ENCODE assay signal across 11 cellular contexts in the genomic region with DNA sequence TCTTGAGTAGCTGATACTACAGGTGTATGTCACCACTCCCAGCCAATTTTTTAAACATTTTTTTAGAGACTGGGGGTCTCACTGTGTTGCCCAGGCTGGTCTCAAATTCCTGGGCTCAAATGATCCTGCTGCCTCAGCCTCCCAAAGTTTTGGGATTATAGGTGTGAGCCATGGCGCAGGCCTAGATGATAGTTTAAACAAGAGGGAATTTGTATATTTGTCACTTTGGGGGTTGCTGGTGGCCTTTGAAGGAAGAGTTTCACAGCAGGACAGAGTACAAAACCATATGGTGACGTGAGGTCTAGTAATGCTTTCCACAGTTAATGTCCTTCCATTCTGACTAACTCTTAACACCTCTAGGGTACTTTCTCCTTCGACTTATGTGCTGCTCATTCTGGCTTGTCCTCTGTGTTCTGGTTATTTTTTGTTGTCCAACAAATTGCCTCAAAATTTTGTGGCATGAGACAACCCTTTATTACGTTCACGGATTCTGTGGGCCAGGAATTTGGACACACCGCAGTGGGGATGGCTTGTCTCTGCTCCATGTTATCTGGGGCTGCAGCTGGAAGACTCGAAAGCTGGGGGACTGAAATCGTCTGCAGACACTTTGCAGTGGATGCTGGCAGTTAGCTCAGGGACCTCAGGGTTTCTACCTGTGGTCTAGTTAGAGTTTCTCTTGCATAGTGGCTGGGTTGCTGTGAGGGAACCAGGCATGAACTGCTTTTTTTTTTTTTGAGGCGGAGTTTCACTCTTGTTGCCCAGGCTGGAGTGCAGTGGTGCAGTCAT. TPM values are rescaled to one million over a fixed set of nuclear protein-coding genes. Genes with fewer than 3 reads are reported as not detected.
DNase-seq lines count a peak whose midpoint lies in the region; ATAC-seq, FAIRE-seq and TF ChIP-seq lines count a peak whose summit lies in the region.
"Had no signal": no experiment of that assay in that cellular context is flagged by ENCODE, and none has a peak within 500 bp of the region (broad histone marks: within the 10 kb centered on the region; RNA-seq: fewer than 3 reads in every experiment).

No MANE protein-coding gene starts in this region.

- ATAC-seq in HG03378 (IDR thresholded peaks at IDR 0.05; ENCODE audit: unreplicated experiment) (peak; percentile 48), GM12878 (peak; percentile 80)

- intact Hi-C loops in GM12878 (cut with micrococcal nuclease; ENCODE audit: unreplicated experiment), result no loop called here

- H3K79me2 ChIP-seq in GM12878 (ENCODE audit: control insufficient read depth, insufficient read depth, low read length), result no peaks in the 10 kb centered on the region

- TF ChIP-seq CTCF in GM20000 (IDR thresholded peaks at IDR 0.05; ENCODE audit: extremely low read depth, missing control alignments) (no peak), GM12878 (IDR thresholded peaks at IDR 0.05 in 2 of 3, conservative IDR thresholded peaks at IDR 0.05 in 1 of 3; ENCODE audit: control insufficient read depth in 2 of 3, extremely low read depth in 1 of 3, insufficient read depth in 1 of 3, low read depth in 3 of 3, low read length in 3 of 3) (no peak)

- no peak for TF ChIP-seq RAD21 in GM12878 (IDR thresholded peaks at IDR 0.05; ENCODE audit: insufficient read depth, low read depth, low read length)

- no peaks in the 10 kb centered on the region for H4K20me1 ChIP-seq in GM12878 (ENCODE audit: control insufficient read depth, insufficient read depth)

- H3K36me3 ChIP-seq in GM12878 (ENCODE audit: control insufficient read depth in 2 of 2, insufficient read depth in 2 of 2, low read length in 1 of 2), result no peaks in the 10 kb centered on the region
- H3K36me3 ChIP-seq: Peyer's patch had no signal

- no peak overlapping the region for H2AFZ ChIP-seq in GM12878 (ENCODE audit: control insufficient read depth, low read depth, low read length)

- RAD21 ChIA-PET in GM12878 (lab: Charles Lee; ENCODE audit: unreplicated experiment), result interaction anchor here (0.5 to 7.4 kb wide), 18 partner anchors 9 to 146 kb away, joined by 3 to 98 read pairs (median 6); partner anchors contain the start of gene VARS2

- DNase-seq in GM18507 (ENCODE audit: extremely low spot score, insufficient read length, low read depth), result no peak
- peak; percentile 70 for DNase-seq in GM20000 (ENCODE audit: low spot score)
- DNase-seq in GM12878 (ENCODE audit: low read depth, low spot score), result peak; percentile 75
- no peak for DNase-seq in RKO (ENCODE audit: low spot score)
- DNase-seq in stimulated activated naive CD4-positive, alpha-beta T cell (lab: John Stamatoyannopoulos, UW), result no peak
- DNase-seq in NCI-H2029 treated with DMSO at 0.1 percent for 48 hours (lab: John Stamatoyannopoulos, UW), result no peak
- no peak for DNase-seq in SIG-M5 treated with dmso at 0.1 percent for 504 hours (lab: John Stamatoyannopoulos, UW; ENCODE audit: unreplicated experiment)
- DNase-seq: dermis blood vessel endothelial cell, hypothalamus, Peyer's patch had no signal

- no peak for TF ChIP-seq POLR2A in GM12878 (IDR thresholded peaks at IDR 0.05; ENCODE audit: low read depth, low read length)

- in situ Hi-C loops in GM12878 (cut with MboI), result no loop called here

- H3K9me3 ChIP-seq in GM12878 (replicated peaks; ENCODE audit: control insufficient read depth, insufficient read depth, low read length), result no peaks in the 10 kb centered on the region; the same call in 2 of the 3 replicates
- H3K9me3 ChIP-seq: Peyer's patch had no signal

- FAIRE-seq in GM18507 (lab: Jason Lieb, UNC), result peak; percentile 81
- peak; percentile 18 for FAIRE-seq in GM12878 (lab: Jason Lieb, UNC)

- no TSS peak for BruUV-seq in GM12878 (replicated peaks; lab: Mats Ljungman, UMichigan)

- CTCF ChIA-PET in GM12878 (lab: Yijun Ruan, JAX), result interaction anchor here (0.6 to 5.0 kb wide), 20 partner anchors 10 to 319 kb away, joined by 3 to 39 read pairs (median 4); partner anchors contain the start of gene IER3

- peak overlapping the region; percentile 46; the same call in 1 of the 2 replicates for H3K4me2 ChIP-seq in GM12878 (ENCODE audit: control insufficient read depth, insufficient read depth)

- peaks cover 33% of the 10 kb centered on the region for H3K4me1 ChIP-seq in GM12878 (ENCODE audit: control insufficient read depth, insufficient read depth, low read length)

- H3K27ac ChIP-seq in GM12878 (ENCODE audit: control insufficient read depth, insufficient read depth), result peak overlapping the region; percentile 51
- H3K27ac ChIP-seq: Peyer's patch had no signal

- peak overlapping the region; percentile 24; the same call in 1 of the 2 replicates for H3K9ac ChIP-seq in GM12878 (ENCODE audit: control insufficient read depth, insufficient read depth, low read length)

- POLR2A ChIA-PET in GM12878 (lab: Charles Lee), result interaction anchor here (1.0 to 6.2 kb wide), 14 partner anchors 9 to 55 kb away, joined by 3 to 89 read pairs (median 8); partner anchors contain the start of genes FLOT1 and IER3

- TF ChIP-seq EP300 in GM12878 (IDR thresholded peaks at IDR 0.05; ENCODE audit: borderline replicate concordance in 1 of 2, control insufficient read depth in 1 of 2, low read depth in 2 of 2, low read length in 2 of 2), result peak in 1 of 2 experiments; percentile 86; a peak in 3 of 4 replicates

- no peaks in the 10 kb centered on the region for H3K27me3 ChIP-seq in GM12878 (replicated peaks in 1 of 2; ENCODE audit: control insufficient read depth in 2 of 2, insufficient read depth in 2 of 2, low read length in 1 of 2)
- H3K27me3 ChIP-seq: Peyer's patch had no signal

- 11% methylated on average over 9 of the region's 9 CpGs for WGBS in GM12878 (ENCODE audit: insufficient coverage, insufficient replicate concordance, low lambda C conversion rate, missing lambda C conversion rate)

- SMC1A ChIA-PET in GM12878 (lab: Charles Lee; ENCODE audit: uncharacterized antibody, unreplicated experiment), result interaction anchor here (0.9 to 9.7 kb wide), 19 partner anchors 9 to 152 kb away, joined by 3 to 217 read pairs (median 7); partner anchors contain the start of genes FLOT1 and IER3

- no peak overlapping the region for H3K4me3 ChIP-seq in GM12878
- H3K4me3 ChIP-seq: Peyer's patch had no signal

RNA-seq across cellular contexts. Expression of gene IER3, which starts 23.0 kb away (rescaled TPM):
- total RNA-seq in GM12878 (2013; cell fraction: nucleolus; rRNA removed), result 22.9 and 23.9 TPM in 2 replicates
- total RNA-seq in GM12878 (2014; rRNA removed) (67.2 and 71.6 TPM in 2 replicates), GM12878 (2014; rRNA removed; fragmentation: Illumina TruSeq; extraction: Trizol) (42.0 and 43.2 TPM in 2 replicates), GM12878 (2021) (65.8 and 80.7 TPM in 2 replicates)
- 10.6 TPM for polyA plus RNA-seq in GM12878 (2011; ENCODE audit: low read depth)
- polyA plus RNA-seq in GM12878 (2011; rRNA removed) (100 and 104 TPM in 2 replicates), GM12878 (2014; fragmentation: Illumina TruSeq; extraction: Trizol) (8.3 and 22.5 TPM in 2 replicates), GM12878 (2014; fragmentation: Nextera tagmentation; extraction: Ambion mirVana) (1 to 10 TPM; 1.9 to 7.3 TPM), GM12878 (2014; rRNA removed) (63.8 and 71.6 TPM in 2 replicates), GM12878 (2016; fragmentation: Nextera tagmentation; extraction: Ambion mirVana) (10 to 100 TPM; 16.1 to 19.5 TPM)
- polyA plus RNA-seq in GM12878 (2011; cell fraction: cytosol; rRNA removed), result 96.0 and 101 TPM in 2 replicates
- polyA plus RNA-seq in GM12878 (2011; cell fraction: nucleus; rRNA removed), result 183 and 184 TPM in 2 replicates
- 21.4 and 31.8 TPM in 2 replicates for polyA plus RNA-seq in GM12878 (2012)
- 63.6 and 100 TPM in 2 replicates for polyA minus RNA-seq in GM12878 (2011; rRNA and poly(A)+ RNA removed)
- 102 and 106 TPM in 2 replicates for polyA minus RNA-seq in GM12878 (2011; cell fraction: cytosol; rRNA and poly(A)+ RNA removed)
- polyA minus RNA-seq in GM12878 (2011; cell fraction: nucleus; rRNA and poly(A)+ RNA removed), result 70.4 and 103 TPM in 2 replicates

RNA-seq across cellular contexts. Expression of gene FLOT1, which starts 24.9 kb away (rescaled TPM):
- 83.3 and 102 TPM in 2 replicates for total RNA-seq in GM12878 (2013; cell fraction: nucleolus; rRNA removed)
- 98.4 and 102 TPM in 2 replicates for total RNA-seq in GM12878 (2014; rRNA removed)
- 71.2 and 73.6 TPM in 2 replicates for total RNA-seq in GM12878 (2014; rRNA removed; fragmentation: Illumina TruSeq; extraction: Trizol)
- total RNA-seq in GM12878 (2021), result 111 and 115 TPM in 2 replicates
- 57.9 TPM for polyA plus RNA-seq in GM12878 (2011; ENCODE audit: low read depth)
- 113 and 153 TPM in 2 replicates for polyA plus RNA-seq in GM12878 (2011; rRNA removed)
- 161 and 169 TPM in 2 replicates for polyA plus RNA-seq in GM12878 (2011; cell fraction: cytosol; rRNA removed)
- 189 and 204 TPM in 2 replicates for polyA plus RNA-seq in GM12878 (2011; cell fraction: nucleus; rRNA removed)
- 103 and 110 TPM in 2 replicates for polyA plus RNA-seq in GM12878 (2012)
- polyA plus RNA-seq in GM12878 (2014; fragmentation: Illumina TruSeq; extraction: Trizol), result 102 and 112 TPM in 2 replicates
- 10 to 100 TPM; 12.3 to 16.8 TPM for polyA plus RNA-seq in GM12878 (2014; fragmentation: Nextera tagmentation; extraction: Ambion mirVana)
- 140 and 153 TPM in 2 replicates for polyA plus RNA-seq in GM12878 (2014; rRNA removed)
- polyA plus RNA-seq in GM12878 (2016; fragmentation: Nextera tagmentation; extraction: Ambion mirVana), result 100 to 1,000 TPM; 114 to 119 TPM
- polyA minus RNA-seq in GM12878 (2011; rRNA and poly(A)+ RNA removed), result 106 and 129 TPM in 2 replicates
- polyA minus RNA-seq in GM12878 (2011; cell fraction: cytosol; rRNA and poly(A)+ RNA removed), result 45.0 and 45.6 TPM in 2 replicates
- polyA minus RNA-seq in GM12878 (2011; cell fraction: nucleus; rRNA and poly(A)+ RNA removed), result 64.8 and 96.5 TPM in 2 replicates

RNA-seq across cellular contexts. Expression of gene TUBB, which starts 47.2 kb away (rescaled TPM):
- total RNA-seq in GM12878 (2013; cell fraction: nucleolus; rRNA removed), result 180 and 186 TPM in 2 replicates
- total RNA-seq in GM12878 (2014; rRNA removed) (1,600 and 1,662 TPM in 2 replicates), GM12878 (2014; rRNA removed; fragmentation: Illumina TruSeq; extraction: Trizol) (1,225 and 1,242 TPM in 2 replicates), GM12878 (2021) (1,685 and 1,700 TPM in 2 replicates)
- polyA plus RNA-seq in GM12878 (2011; ENCODE audit: low read depth), result 770 TPM
- polyA plus RNA-seq in GM12878 (2011; rRNA removed) (1,703 and 2,596 TPM in 2 replicates), GM12878 (2014; fragmentation: Illumina TruSeq; extraction: Trizol) (2,402 and 3,052 TPM in 2 replicates), GM12878 (2014; fragmentation: Nextera tagmentation; extraction: Ambion mirVana) (1,000 to 10,000 TPM; 1,039 to 1,376 TPM), GM12878 (2014; rRNA removed) (2,367 and 2,490 TPM in 2 replicates), GM12878 (2016; fragmentation: Nextera tagmentation; extraction: Ambion mirVana) (1,000 to 10,000 TPM; 1,510 to 1,651 TPM)
- 2,686 and 3,225 TPM in 2 replicates for polyA plus RNA-seq in GM12878 (2011; cell fraction: cytosol; rRNA removed)
- polyA plus RNA-seq in GM12878 (2011; cell fraction: nucleus; rRNA removed), result 1,113 and 1,357 TPM in 2 replicates
- 828 and 941 TPM in 2 replicates for polyA plus RNA-seq in GM12878 (2012)
- 2,195 and 2,964 TPM in 2 replicates for polyA minus RNA-seq in GM12878 (2011; rRNA and poly(A)+ RNA removed)
- polyA minus RNA-seq in GM12878 (2011; cell fraction: cytosol; rRNA and poly(A)+ RNA removed), result 626 and 717 TPM in 2 replicates
- 193 and 357 TPM in 2 replicates for polyA minus RNA-seq in GM12878 (2011; cell fraction: nucleus; rRNA and poly(A)+ RNA removed)

RNA-seq across cellular contexts. Expression of gene MDC1, which starts 50.3 kb away (rescaled TPM):
- total RNA-seq in GM12878 (2013; cell fraction: nucleolus; rRNA removed), result 15.3 and 21.3 TPM in 2 replicates
- total RNA-seq in GM12878 (2014; rRNA removed) (11.9 and 12.9 TPM in 2 replicates), GM12878 (2014; rRNA removed; fragmentation: Illumina TruSeq; extraction: Trizol) (12.4 and 12.5 TPM in 2 replicates), GM12878 (2021) (62.5 and 66.9 TPM in 2 replicates)
- polyA plus RNA-seq in GM12878 (2011; ENCODE audit: low read depth), result 30.8 TPM
- polyA plus RNA-seq in GM12878 (2011; rRNA removed) (6.8 and 14.8 TPM in 2 replicates), GM12878 (2014; fragmentation: Illumina TruSeq; extraction: Trizol) (52.7 and 53.6 TPM in 2 replicates), GM12878 (2014; fragmentation: Nextera tagmentation; extraction: Ambion mirVana) (1 to 10 TPM; 5.1 to 6.5 TPM), GM12878 (2014; rRNA removed) (30.1 and 33.3 TPM in 2 replicates), GM12878 (2016; fragmentation: Nextera tagmentation; extraction: Ambion mirVana) (10 to 100 TPM; 31.1 to 36.2 TPM)
- polyA plus RNA-seq in GM12878 (2011; cell fraction: cytosol; rRNA removed), result 18.4 and 23.7 TPM in 2 replicates
- 68.0 and 73.9 TPM in 2 replicates for polyA plus RNA-seq in GM12878 (2011; cell fraction: nucleus; rRNA removed)
- 36.6 and 43.4 TPM in 2 replicates for polyA plus RNA-seq in GM12878 (2012)
- polyA minus RNA-seq in GM12878 (2011; rRNA and poly(A)+ RNA removed), result 17.6 and 22.5 TPM in 2 replicates
- 8.5 and 20.0 TPM in 2 replicates for polyA minus RNA-seq in GM12878 (2011; cell fraction: cytosol; rRNA and poly(A)+ RNA removed)
- polyA minus RNA-seq in GM12878 (2011; cell fraction: nucleus; rRNA and poly(A)+ RNA removed), result 7.4 and 14.4 TPM in 2 replicates

Comparison
In these comparisons a context has a peak if more than half of its experiments do, and no peak if none do; other contexts are left out.
1. DNase-seq: peak in GM20000 (single experiment) and GM12878 (single experiment); none in GM18507 (single experiment), RKO (single experiment), stimulated activated naive CD4-positive, alpha-beta T cell (0 of 6), NCI-H2029 treated with DMSO at 0.1 percent for 48 hours (single experiment) and SIG-M5 treated with dmso at 0.1 percent for 504 hours (single experiment).